ENCODE assay signal across 8 cellular contexts in the genomic region with DNA sequence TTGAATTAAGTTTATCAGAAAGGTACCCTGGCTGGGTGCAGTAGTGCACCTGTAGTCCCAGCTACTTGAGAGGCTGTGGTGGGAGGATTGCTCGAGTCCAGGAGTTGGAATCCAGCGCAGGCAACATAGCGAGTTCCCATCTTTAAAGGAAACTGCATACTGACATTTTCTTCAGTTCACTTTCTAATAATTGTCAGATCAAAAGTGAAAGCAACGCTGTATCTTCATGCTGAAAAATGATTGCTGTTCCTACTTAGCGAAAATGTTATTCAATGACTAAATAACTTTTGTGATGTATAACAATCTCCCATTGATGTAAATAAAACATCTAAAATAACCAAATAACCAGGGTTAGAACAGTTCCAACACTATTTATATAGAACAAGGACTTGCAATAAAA. TPM values are rescaled to one million over a fixed set of nuclear protein-coding genes. Genes with fewer than 3 reads are reported as not detected.
DNase-seq lines count a peak whose midpoint lies in the region; ATAC-seq and TF ChIP-seq lines count a peak whose summit lies in the region.

No MANE protein-coding gene starts in this region.

- no peak for TF ChIP-seq CTCF in GM13976 (IDR thresholded peaks at IDR 0.05; ENCODE audit: borderline replicate concordance, control extremely low read depth, extremely low read depth, insufficient read depth, missing control alignments)
- no peak for TF ChIP-seq CTCF in fibroblast of pulmonary artery (IDR thresholded peaks at IDR 0.05; ENCODE audit: low read length, missing control alignments)

- H3K36me3 ChIP-seq in SK-N-MC (ENCODE audit: insufficient read depth, low read length) (peaks cover 5% of the 10 kb centered on the region), skeletal muscle satellite cell (ENCODE audit: insufficient read depth, low read length) (no peaks in the 10 kb centered on the region)

- H3K4me3 ChIP-seq in SK-N-MC (peak overlapping the region; percentile 95), fibroblast of pulmonary artery (replicated peaks; ENCODE audit: low read depth, low read length) (peak overlapping the region; percentile 75), skeletal muscle satellite cell (ENCODE audit: low read length) (peak overlapping the region; percentile 89)

- H3K4me2 ChIP-seq in skeletal muscle satellite cell (ENCODE audit: low read length) = peak overlapping the region; percentile 91

- peaks cover 9% of the 10 kb centered on the region for H3K4me1 ChIP-seq in skeletal muscle satellite cell (ENCODE audit: control insufficient read depth, insufficient read depth, low read length)

- no peak for ATAC-seq in HG03097 (IDR thresholded peaks at IDR 0.05; ENCODE audit: low FRiP score, unreplicated experiment)

- H3K27me3 ChIP-seq in skeletal muscle satellite cell (ENCODE audit: control insufficient read depth, insufficient read depth, low read length) = no peaks in the 10 kb centered on the region

- H3K9me3 ChIP-seq in SK-N-MC (ENCODE audit: low read depth, low read length) (no peaks in the 10 kb centered on the region), skeletal muscle satellite cell (replicated peaks; ENCODE audit: low read length) (no peaks in the 10 kb centered on the region)

- no peak overlapping the region for H3K27ac ChIP-seq in SK-N-MC

- in situ Hi-C loops in GM13976 (cut with MboI; ENCODE audit: low sequenced_read_pairs, unreplicated experiment) = no loop called here

- DNase-seq in GM13976 (ENCODE audit: low spot score) (peak; percentile 50), SK-N-MC (ENCODE audit: low read depth, low spot score) (no peak), fibroblast of pulmonary artery (ENCODE audit: low read depth) (no peak), SHP77 (lab: John Stamatoyannopoulos, UW) (no peak), AG20443 (ENCODE audit: low spot score) (no peak), HuH-7.5 (ENCODE audit: low spot score) (no peak)

- H3K9ac ChIP-seq in SK-N-MC (ENCODE audit: insufficient read length) (peak overlapping the region; percentile 99), skeletal muscle satellite cell (ENCODE audit: low read depth, low read length) (peak overlapping the region; percentile 99)

RNA-seq across cellular contexts. Expression of a gene that starts 1.7 kb away (rescaled TPM):
- total RNA-seq in skeletal muscle satellite cell (2012; rRNA removed) = 15.2 and 15.5 TPM in 2 replicates

RNA-seq across cellular contexts. Expression of a gene that starts 30.1 kb away (rescaled TPM):
- total RNA-seq in skeletal muscle satellite cell (2012; rRNA removed) = 34.0 and 36.7 TPM in 2 replicates

RNA-seq across cellular contexts. Expression of a gene that starts 33.4 kb away (rescaled TPM):
- 197 and 209 TPM in 2 replicates for total RNA-seq in skeletal muscle satellite cell (2012; rRNA removed)
